In the genomic region with DNA sequence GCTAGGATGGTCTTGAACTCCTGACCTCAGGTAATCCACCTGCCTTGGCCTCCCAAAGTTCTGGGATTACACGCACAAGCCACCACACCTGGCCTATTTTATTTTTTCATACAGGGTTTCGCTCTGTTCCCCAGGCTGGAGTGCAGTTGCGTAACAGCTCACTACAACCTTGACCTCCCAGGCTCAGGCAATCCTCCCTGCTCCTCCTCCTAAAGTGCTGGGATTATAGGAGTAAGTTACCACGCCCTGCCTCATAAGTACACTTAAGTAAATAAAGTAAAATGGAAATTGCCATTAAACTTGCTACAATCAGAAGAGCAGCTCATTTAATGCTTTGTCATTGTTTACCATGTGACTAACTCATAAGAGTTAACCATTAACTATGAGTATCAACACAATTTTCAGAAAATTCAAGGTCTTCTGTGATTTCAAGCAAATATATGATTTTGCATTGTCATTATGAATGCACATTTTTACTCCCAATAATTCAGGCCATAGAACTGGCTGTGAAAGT, we compare ENCODE assay signal across 11 cellular contexts. TPM values are rescaled to one million over a fixed set of nuclear protein-coding genes. Genes with fewer than 3 reads are reported as not detected.
DNase-seq lines count a peak whose midpoint lies in the region; ATAC-seq and TF ChIP-seq lines count a peak whose summit lies in the region.
"Had no signal": no experiment of that assay in that cellular context is flagged by ENCODE, and none has a peak within 500 bp of the region (broad histone marks: within the 10 kb centered on the region; RNA-seq: fewer than 3 reads in every experiment).

No MANE protein-coding gene starts in this region.

- DNase-seq in MCF 10A (ENCODE audit: unreplicated experiment) (peak; percentile 80), breast epithelium (ENCODE audit: low spot score in 2 of 2) (no peak), astrocyte of the spinal cord (ENCODE audit: low read depth, low spot score) (peak; percentile 34), left colon (peak; percentile 57 to 89), H9 (no peak), DMS 273 treated with DMSO at 0.1 percent for 48 hours (lab: John Stamatoyannopoulos, UW) (no peak)
- no peak for DNase-seq in stimulated activated naive CD4-positive, alpha-beta T cell treated with Interleukin-2 at 50 U/mL for 16 hours (lab: John Stamatoyannopoulos, UW)
- no peak for DNase-seq in activated CD8-positive, alpha-beta T cell treated with anti-CD3 and anti-CD28 coated beads for 36 hours
- DNase-seq: activated CD4-positive, alpha-beta T cell treated with anti-CD3 and anti-CD28 coated beads, Interleukin-2, amount 10 ng/mL, durations not matched to agents 24 days and 14 days; retina had no signal

- no peak overlapping the region for H4K8ac ChIP-seq in H9 (replicated peaks; ENCODE audit: insufficient read length, low read depth, low read length)

- CTCF ChIA-PET in MCF 10A (lab: Yijun Ruan, JAX): no interaction called here
- CTCF ChIA-PET in activated CD8-positive, alpha-beta T cell treated with anti-CD3 and anti-CD28 coated beads for 36 hours (lab: Charles Lee): interaction anchor here (0.6 kb wide), 1 partner anchor 84 kb away, joined by 3 read pairs; no protein-coding TSS in a partner anchor

- H3K9me3 Mint-ChIP-seq in MCF 10A (ENCODE audit: unreplicated experiment) (no peaks in the 10 kb centered on the region), H9 (no peaks in the 10 kb centered on the region)
- no peaks in the 10 kb centered on the region for H3K9me3 Mint-ChIP-seq in activated CD8-positive, alpha-beta T cell treated with anti-CD3 and anti-CD28 coated beads for 36 hours
- H3K9me3 Mint-ChIP-seq: activated CD4-positive, alpha-beta T cell treated with anti-CD3 and anti-CD28 coated beads, Interleukin-2, amount 10 ng/mL, durations not matched to agents 24 days and 14 days; activated naive CD4-positive, alpha-beta T cell treated with anti-CD3 and anti-CD28 coated beads, Interleukin-2, amount 50 U/mL, for 72 hours had no signal

- WGBS in H9 (ENCODE audit: extremely low coverage, insufficient read length, low lambda C conversion rate): no CpG with 5 or more reads among the region's 4 CpGs

- H3K4ac ChIP-seq in H9 (ENCODE audit: low read depth, low read length): no peak overlapping the region

- H3K4me3 Mint-ChIP-seq in MCF 10A (ENCODE audit: unreplicated experiment) (no peak overlapping the region), H9 (no peak overlapping the region)
- no peak overlapping the region for H3K4me3 Mint-ChIP-seq in activated CD8-positive, alpha-beta T cell treated with anti-CD3 and anti-CD28 coated beads for 36 hours
- H3K4me3 Mint-ChIP-seq: activated CD4-positive, alpha-beta T cell treated with anti-CD3 and anti-CD28 coated beads, Interleukin-2, amount 10 ng/mL, durations not matched to agents 24 days and 14 days had no signal

- no peak overlapping the region for H2BK120ac ChIP-seq in H9 (ENCODE audit: low read depth, low read length, poor library complexity, severe bottlenecking)

- H3K27me3 ChIP-seq in breast epithelium (no peaks in the 10 kb centered on the region), H9 (ENCODE audit: insufficient read depth, low read length) (no peaks in the 10 kb centered on the region)

- H3K14ac ChIP-seq in H9 (ENCODE audit: insufficient read depth, low read length): no peak overlapping the region

- no peak overlapping the region for H3K27ac Mint-ChIP-seq in MCF 10A (ENCODE audit: low read depth, unreplicated experiment)
- peak overlapping the region in 1 of 3 experiments; percentile 89; a peak in 2 of 7 replicates for H3K27ac Mint-ChIP-seq in H9
- H3K27ac Mint-ChIP-seq in activated CD8-positive, alpha-beta T cell treated with anti-CD3 and anti-CD28 coated beads for 36 hours: no peak overlapping the region
- H3K27ac Mint-ChIP-seq: activated CD4-positive, alpha-beta T cell treated with anti-CD3 and anti-CD28 coated beads, Interleukin-2, amount 10 ng/mL, durations not matched to agents 24 days and 14 days; activated naive CD4-positive, alpha-beta T cell treated with anti-CD3 and anti-CD28 coated beads, Interleukin-2, amount 50 U/mL, for 72 hours had no signal

- H2BK15ac ChIP-seq in H9 (ENCODE audit: low read depth, low read length): no peak overlapping the region

- H3K36me3 Mint-ChIP-seq in MCF 10A (ENCODE audit: insufficient read depth, unreplicated experiment) (peaks cover 39% of the 10 kb centered on the region), H9 (ENCODE audit: insufficient read depth in 1 of 3, low read depth in 3 of 3) (peaks cover 15 to 63% (median 41%) of the 10 kb centered on the region in 3 experiments; a peak in 6 of 7 replicates)
- H3K36me3 Mint-ChIP-seq in activated CD8-positive, alpha-beta T cell treated with anti-CD3 and anti-CD28 coated beads for 36 hours (ENCODE audit: low read depth): peaks cover 4% of the 10 kb centered on the region
- H3K36me3 Mint-ChIP-seq: activated naive CD4-positive, alpha-beta T cell treated with anti-CD3 and anti-CD28 coated beads, Interleukin-2, amount 50 U/mL, for 72 hours had no signal

- H3K79me1 ChIP-seq in H9 (ENCODE audit: insufficient read depth, low read depth, low read length, poor library complexity, severe bottlenecking): no peaks in the 10 kb centered on the region

- no peaks in the 10 kb centered on the region for H3K23me2 ChIP-seq in H9 (ENCODE audit: insufficient read length, low read depth, low read length, poor library complexity, severe bottlenecking)

- H3K4me1 Mint-ChIP-seq in MCF 10A (ENCODE audit: insufficient read depth, unreplicated experiment) (no peaks in the 10 kb centered on the region), H9 (no peaks in the 10 kb centered on the region)
- no peaks in the 10 kb centered on the region for H3K4me1 Mint-ChIP-seq in activated CD8-positive, alpha-beta T cell treated with anti-CD3 and anti-CD28 coated beads for 36 hours (ENCODE audit: low read depth)

- H4K91ac ChIP-seq in H9 (ENCODE audit: insufficient read length, low read depth, low read length): no peak overlapping the region

- no peak overlapping the region for H3K56ac ChIP-seq in H9 (ENCODE audit: insufficient read length, low read depth, low read length)

- no peak overlapping the region for H3K23ac ChIP-seq in H9 (ENCODE audit: insufficient read length, low read depth, low read length)

- no TSS peak for BruUV-seq in MCF 10A (replicated peaks; lab: Mats Ljungman, UMichigan)

- H3K9ac ChIP-seq in H9 (ENCODE audit: extremely low read depth, insufficient read length, low read length): no peak overlapping the region

- TF ChIP-seq POLR2A in breast epithelium (IDR thresholded peaks at IDR 0.05): no peak

- no peaks in the 10 kb centered on the region for H3K36me3 ChIP-seq in breast epithelium

- intact Hi-C loops in MCF 10A (cut with micrococcal nuclease) (no loop called here), breast epithelium (cut with DNase I; ENCODE audit: low total_unique reads) (no loop called here), left colon (cut with DNase I, micrococcal nuclease) (no loop called here)
- intact Hi-C loops in activated CD8-positive, alpha-beta T cell treated with anti-CD3 and anti-CD28 coated beads for 36 hours (cut with micrococcal nuclease): no loop called here

- H3K4me2 ChIP-seq in H9 (ENCODE audit: insufficient read depth, insufficient read length, low read length): no peak overlapping the region

- no peak overlapping the region for H2BK12ac ChIP-seq in H9 (ENCODE audit: insufficient read length, low read depth, low read length)

- no peaks in the 10 kb centered on the region for H3K9me3 ChIP-seq in breast epithelium
- no peaks in the 10 kb centered on the region for H3K9me3 ChIP-seq in H9 (ENCODE audit: control insufficient read depth, low read depth, low read length)

- H2AK5ac ChIP-seq in H9 (ENCODE audit: insufficient read length, low read length): no peak overlapping the region

- POLR2A ChIA-PET in MCF 10A (lab: Yijun Ruan, JAX): interaction anchor here (1.0 to 1.2 kb wide), 3 partner anchors 11 to 18 kb away, joined by 4 read pairs; a partner anchor contains a TSS
- POLR2A ChIA-PET in activated CD8-positive, alpha-beta T cell treated with anti-CD3 and anti-CD28 coated beads for 36 hours (lab: Charles Lee): interaction anchor here (0.8 kb wide), 1 partner anchor 12 kb away, joined by 3 read pairs; a partner anchor contains a TSS

- no peak overlapping the region for H2BK20ac ChIP-seq in H9 (ENCODE audit: low read depth, low read length, poor library complexity, severe bottlenecking)

- H3K4me3 ChIP-seq in breast epithelium (no peak overlapping the region), astrocyte of the spinal cord (ENCODE audit: low read depth, low read length) (no peak overlapping the region)

- H2AFZ ChIP-seq in H9 (ENCODE audit: low read length): no peak overlapping the region

- in situ Hi-C loops in astrocyte of the spinal cord (cut with HindIII; ENCODE audit: low sequenced_read_pairs): no loop called here

- no peak overlapping the region for H3T11ph ChIP-seq in H9 (ENCODE audit: low read length)

- H3K18ac ChIP-seq in H9 (ENCODE audit: insufficient read length, low read depth, low read length): no peak overlapping the region

- TF ChIP-seq CTCF in MCF 10A (IDR thresholded peaks at IDR 0.05; ENCODE audit: unreplicated experiment): no peak
- TF ChIP-seq CTCF in breast epithelium (IDR thresholded peaks at IDR 0.05): no peak
- TF ChIP-seq CTCF in astrocyte of the spinal cord (IDR thresholded peaks at IDR 0.05; ENCODE audit: low read depth, low read length): no peak
- TF ChIP-seq CTCF in H9 (conservative IDR thresholded peaks at IDR 0.05): no peak
- no peak for TF ChIP-seq CTCF in activated CD8-positive, alpha-beta T cell treated with anti-CD3 and anti-CD28 coated beads for 36 hours (IDR thresholded peaks at IDR 0.05)

- peak; percentile 98 for ATAC-seq in left colon
- no peak for ATAC-seq in activated CD8-positive, alpha-beta T cell treated with anti-CD3 and anti-CD28 coated beads for 36 hours
- ATAC-seq: activated naive CD4-positive, alpha-beta T cell treated with anti-CD3 and anti-CD28 coated beads, Interleukin-2, amount 50 U/mL, for 72 hours had no signal

- H4K20me1 ChIP-seq in H9 (ENCODE audit: control insufficient read depth, insufficient read depth, insufficient read length): no peaks in the 10 kb centered on the region

- H3K27me3 Mint-ChIP-seq in MCF 10A (ENCODE audit: insufficient read depth, unreplicated experiment) (no peaks in the 10 kb centered on the region), H9 (ENCODE audit: low read depth) (no peaks in the 10 kb centered on the region)
- H3K27me3 Mint-ChIP-seq in activated CD8-positive, alpha-beta T cell treated with anti-CD3 and anti-CD28 coated beads for 36 hours: no peaks in the 10 kb centered on the region
- H3K27me3 Mint-ChIP-seq: activated CD4-positive, alpha-beta T cell treated with anti-CD3 and anti-CD28 coated beads, Interleukin-2, amount 10 ng/mL, durations not matched to agents 24 days and 14 days had no signal

- no peak overlapping the region for H4K5ac ChIP-seq in H9 (ENCODE audit: insufficient read length, low read depth, low read length)

- H2BK5ac ChIP-seq in H9 (ENCODE audit: insufficient read length, low read length): no peak overlapping the region

- no peaks in the 10 kb centered on the region for H3K79me2 ChIP-seq in H9 (ENCODE audit: insufficient read depth, low read length)

- no peaks in the 10 kb centered on the region for H3K4me1 ChIP-seq in breast epithelium
- no peaks in the 10 kb centered on the region for H3K4me1 ChIP-seq in H9 (ENCODE audit: insufficient read depth, low read length)

- H3K27ac ChIP-seq in breast epithelium (no peak overlapping the region), H9 (ENCODE audit: insufficient read length, low read depth, low read length) (no peak overlapping the region)

RNA-seq across cellular contexts. Expression of a gene that starts 12.3 kb away (rescaled TPM):
- total RNA-seq in MCF 10A (2022) (50.9 and 61.7 TPM in 2 replicates), breast epithelium (100 to 1,000 TPM in 1 of 3 donors, 10 to 100 TPM in 2; 68.3 to 134 (median 74.9) TPM), left colon (100 to 1,000 TPM; 208 to 303 TPM), H9 (2021) (104 and 109 TPM in 2 replicates)
- 10 to 100 TPM; 14.6 to 16.7 TPM for total RNA-seq in activated CD8-positive, alpha-beta T cell treated with anti-CD3 and anti-CD28 coated beads for 36 hours

RNA-seq across cellular contexts. Expression of a gene that starts 56.1 kb away (rescaled TPM):
- total RNA-seq in MCF 10A (2022) (21.6 and 24.6 TPM in 2 replicates), breast epithelium (10 to 100 TPM; 10.6 to 17.9 (median 13.1) TPM), left colon (10 to 100 TPM; 19.0 to 20.0 TPM), H9 (2021) (18.5 and 19.9 TPM in 2 replicates)
- 10 to 100 TPM; 35.8 to 42.5 TPM for total RNA-seq in activated CD8-positive, alpha-beta T cell treated with anti-CD3 and anti-CD28 coated beads for 36 hours

RNA-seq across cellular contexts. Expression of a gene that starts 56.2 kb away (rescaled TPM):
- total RNA-seq in MCF 10A (2022): 1,405 and 1,620 TPM in 2 replicates
- total RNA-seq in breast epithelium: 1,000 to 10,000 TPM; 3,854 to 5,890 (median 5,583) TPM
- 1,000 to 10,000 TPM in 1 of 2 donors, 100 to 1,000 TPM in 1; 939 to 1,067 TPM for total RNA-seq in left colon
- total RNA-seq in H9 (2021): 1,871 and 1,888 TPM in 2 replicates
- 1,000 to 10,000 TPM; 2,605 to 2,684 TPM for total RNA-seq in activated CD8-positive, alpha-beta T cell treated with anti-CD3 and anti-CD28 coated beads for 36 hours

Comparison
In these comparisons a context has a peak if more than half of its experiments do, and no peak if none do; other contexts are left out.
1. DNase-seq: peak in MCF 10A (single experiment), astrocyte of the spinal cord (single experiment) and left colon (2 of 2); none in breast epithelium (0 of 2), stimulated activated naive CD4-positive, alpha-beta T cell treated with Interleukin-2 at 50 U/mL for 16 hours (single experiment), H9 (single experiment), activated CD8-positive, alpha-beta T cell treated with anti-CD3 and anti-CD28 coated beads for 36 hours (single experiment) and DMS 273 treated with DMSO at 0.1 percent for 48 hours (single experiment).